Comparison of ENCODE assay signal across 16 cellular contexts in the genomic region with DNA sequence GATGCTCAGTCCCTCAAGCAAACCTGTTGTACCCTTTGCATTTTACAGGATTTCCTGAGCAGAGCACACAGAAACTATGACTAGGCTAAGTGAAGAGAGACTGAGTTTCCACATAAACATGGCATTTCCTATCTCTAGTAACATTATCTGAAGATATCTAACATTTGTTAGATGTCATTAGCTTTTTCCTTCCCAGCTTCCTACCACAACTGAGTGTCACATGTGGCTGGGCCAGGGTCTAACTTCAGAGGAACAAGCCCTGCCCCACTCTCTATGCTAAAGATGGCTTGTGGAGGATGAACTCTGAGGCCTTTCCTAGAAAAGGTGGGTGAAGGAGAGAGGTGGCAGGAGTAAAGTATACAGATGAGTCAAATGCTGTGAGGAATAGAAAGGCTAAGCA. TPM values are rescaled to one million over a fixed set of nuclear protein-coding genes. Genes with fewer than 3 reads are reported as not detected.
A peak's percentile ranks its signal among the peaks of the same experiment; 100 is the strongest.
DNase-seq lines count a peak whose midpoint lies in the region; ATAC-seq and TF ChIP-seq lines count a peak whose summit lies in the region.
"Had no signal": no experiment of that assay in that cellular context is flagged by ENCODE, and none has a peak within 500 bp of the region (broad histone marks: within the 10 kb centered on the region; RNA-seq: fewer than 3 reads in every experiment).

No MANE protein-coding gene starts in this region.

- no peak overlapping the region for H3K27ac ChIP-seq in CD4-positive, alpha-beta T cell (ENCODE audit: low read depth, low read length)
- H3K27ac ChIP-seq: thoracic aorta had no signal

- ATAC-seq in CD4-positive, alpha-beta T cell (ENCODE audit: poor library complexity): no peak
- ATAC-seq in GM21528 (IDR thresholded peaks at IDR 0.05; ENCODE audit: low FRiP score, unreplicated experiment): no peak

- POLR2A ChIA-PET in CD4-positive, alpha-beta T cell (lab: Charles Lee): no interaction called here

- intact Hi-C loops in CD4-positive, alpha-beta T cell (cut with DNase I, micrococcal nuclease): no loop called here
- intact Hi-C loops in activated T-helper 2 cell treated with anti-CD3 and anti-CD28 coated beads, Interferon-gamma antibody, Interleukin-2, Interleukin-4, amounts not matched to agents 10 μg/mL and 5 μg/mL and 100 μg/mL, durations not matched to agents 14 hours and 24 hours and 36 hours (cut with micrococcal nuclease): loop anchor here (5.0 kb wide), 1 partner anchor 65 kb away; a partner anchor contains a TSS

- no peaks in the 10 kb centered on the region for H3K27me3 Mint-ChIP-seq in CD4-positive, alpha-beta T cell
- no peaks in the 10 kb centered on the region for H3K27me3 Mint-ChIP-seq in activated T-helper 2 cell treated with anti-CD3 and anti-CD28 coated beads, Interferon-gamma antibody, Interleukin-2, Interleukin-4, amounts not matched to agents 10 μg/mL and 5 μg/mL and 100 μg/mL, durations not matched to agents 14 hours and 24 hours and 36 hours (ENCODE audit: low read depth)

- H3K4me3 Mint-ChIP-seq in CD4-positive, alpha-beta T cell: no peak overlapping the region
- no peak overlapping the region for H3K4me3 Mint-ChIP-seq in activated T-helper 2 cell treated with anti-CD3 and anti-CD28 coated beads, Interferon-gamma antibody, Interleukin-2, Interleukin-4, amounts not matched to agents 10 μg/mL and 5 μg/mL and 100 μg/mL, durations not matched to agents 14 hours and 24 hours and 36 hours (ENCODE audit: low read depth)

- DNase-seq in CD4-positive, alpha-beta T cell: no peak
- peak; percentile 12 for DNase-seq in KG1 (lab: John Stamatoyannopoulos, UW)
- no peak for DNase-seq in activated T-helper 2 cell treated with anti-CD3 and anti-CD28 coated beads, Interferon-gamma antibody, Interleukin-2, Interleukin-4, amounts not matched to agents 10 μg/mL and 5 μg/mL and 100 μg/mL, durations not matched to agents 14 hours and 24 hours and 36 hours (ENCODE audit: low spot score)
- peak; percentile 16 to 80 for DNase-seq in lung microvascular endothelial cell (ENCODE audit: low read depth in 2 of 2)
- DNase-seq in NCI-H748 (lab: John Stamatoyannopoulos, UW; ENCODE audit: unreplicated experiment): no peak
- no peak for DNase-seq in NCI-H774 (lab: John Stamatoyannopoulos, UW)
- DNase-seq: amygdala; DMS 273 treated with DMSO at 0.1 percent for 48 hours; GF-D8; NCI-H187 treated with DMSO at 0.1 percent for 48 hours; NCI-H510A; stimulated activated CD4-positive, alpha-beta T cell treated with anti-CD3 and anti-CD28 coated beads, Interleukin-2, amount 100 ng/mL, for 24 hours had no signal

- H3K36me3 Mint-ChIP-seq in CD4-positive, alpha-beta T cell (ENCODE audit: low read depth): no peaks in the 10 kb centered on the region
- no peaks in the 10 kb centered on the region for H3K36me3 Mint-ChIP-seq in activated T-helper 2 cell treated with anti-CD3 and anti-CD28 coated beads, Interferon-gamma antibody, Interleukin-2, Interleukin-4, amounts not matched to agents 10 μg/mL and 5 μg/mL and 100 μg/mL, durations not matched to agents 14 hours and 24 hours and 36 hours (ENCODE audit: low read depth)

- CTCF ChIA-PET in CD4-positive, alpha-beta T cell (lab: Charles Lee): no interaction called here

- peaks cover 5% of the 10 kb centered on the region for H3K9me3 Mint-ChIP-seq in CD4-positive, alpha-beta T cell
- peaks cover 9% of the 10 kb centered on the region for H3K9me3 Mint-ChIP-seq in activated T-helper 2 cell treated with anti-CD3 and anti-CD28 coated beads, Interferon-gamma antibody, Interleukin-2, Interleukin-4, amounts not matched to agents 10 μg/mL and 5 μg/mL and 100 μg/mL, durations not matched to agents 14 hours and 24 hours and 36 hours

- H3K27me3 ChIP-seq in CD4-positive, alpha-beta T cell (ENCODE audit: control insufficient read depth, insufficient read depth, low read length): no peaks in the 10 kb centered on the region

- peaks cover 44% of the 10 kb centered on the region for H3K4me1 Mint-ChIP-seq in CD4-positive, alpha-beta T cell (ENCODE audit: low read depth)
- H3K4me1 Mint-ChIP-seq in activated T-helper 2 cell treated with anti-CD3 and anti-CD28 coated beads, Interferon-gamma antibody, Interleukin-2, Interleukin-4, amounts not matched to agents 10 μg/mL and 5 μg/mL and 100 μg/mL, durations not matched to agents 14 hours and 24 hours and 36 hours (ENCODE audit: low read depth): peaks cover 47% of the 10 kb centered on the region

- H3K9me3 ChIP-seq in CD4-positive, alpha-beta T cell (ENCODE audit: control insufficient read depth, low read length): no peaks in the 10 kb centered on the region
- H3K9me3 ChIP-seq: thoracic aorta had no signal

- no peak for TF ChIP-seq CTCF in CD4-positive, alpha-beta T cell (IDR thresholded peaks at IDR 0.05)

- H3K27ac Mint-ChIP-seq in CD4-positive, alpha-beta T cell: peak overlapping the region; percentile 67
- H3K27ac Mint-ChIP-seq in activated T-helper 2 cell treated with anti-CD3 and anti-CD28 coated beads, Interferon-gamma antibody, Interleukin-2, Interleukin-4, amounts not matched to agents 10 μg/mL and 5 μg/mL and 100 μg/mL, durations not matched to agents 14 hours and 24 hours and 36 hours: peak overlapping the region; percentile 81

RNA-seq across cellular contexts. Expression of a gene that starts 16.5 kb away (rescaled TPM):
- not detected for total RNA-seq in CD4-positive, alpha-beta T cell
- not detected in 2 replicates for total RNA-seq in activated T-helper 2 cell treated with anti-CD3 and anti-CD28 coated beads, Interferon-gamma antibody, Interleukin-2, Interleukin-4, amounts not matched to agents 10 μg/mL and 5 μg/mL and 100 μg/mL, durations not matched to agents 14 hours and 24 hours and 36 hours
- not detected in 2 replicates for total RNA-seq in lung microvascular endothelial cell
- total RNA-seq: cardiac septum, lung, thoracic aorta had no signal

Comparison
In these comparisons a context has a peak if more than half of its experiments do, and no peak if none do; other contexts are left out.
1. DNase-seq: peak in KG1 (single experiment) and lung microvascular endothelial cell (2 of 2); none in CD4-positive, alpha-beta T cell (0 of 10), activated T-helper 2 cell treated with anti-CD3 and anti-CD28 coated beads, Interferon-gamma antibody, Interleukin-2, Interleukin-4, amounts not matched to agents 10 μg/mL and 5 μg/mL and 100 μg/mL, durations not matched to agents 14 hours and 24 hours and 36 hours (single experiment), NCI-H748 (single experiment) and NCI-H774 (single experiment).